Comparison of ENCODE assay signal across 8 cellular contexts in the genomic region with DNA sequence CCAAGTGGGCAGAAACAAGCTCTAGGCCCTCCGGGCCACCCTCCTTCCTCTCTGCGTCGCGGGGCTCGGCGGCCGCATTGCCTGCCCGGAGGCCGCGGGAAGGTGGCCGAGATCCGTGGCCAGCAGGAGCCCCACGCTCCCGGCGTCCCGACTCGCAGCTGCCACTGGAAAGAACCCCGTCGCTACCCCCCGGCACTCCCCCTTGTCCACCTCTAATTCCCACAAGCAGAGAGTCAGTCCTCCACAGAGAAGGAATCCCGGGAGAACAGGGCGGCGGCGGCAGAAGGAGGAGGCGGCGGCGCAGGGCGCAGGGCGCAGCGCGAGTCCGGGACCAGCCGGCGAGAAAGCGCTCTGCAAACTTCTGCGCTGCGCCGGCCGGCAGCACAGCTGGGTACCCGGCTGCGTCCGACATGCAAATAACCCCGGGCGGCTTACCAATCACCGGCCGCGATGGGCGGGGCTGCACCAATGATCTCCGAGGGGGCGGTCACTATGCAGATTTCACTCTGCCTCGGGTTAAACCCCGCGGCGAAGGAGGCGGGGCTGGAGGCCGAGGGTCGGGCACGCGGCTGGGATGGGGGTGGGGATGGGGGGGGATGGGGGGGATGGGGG. TPM values are rescaled to one million over a fixed set of nuclear protein-coding genes. Genes with fewer than 3 reads are reported as not detected.
DNase-seq lines count a peak whose midpoint lies in the region; TF ChIP-seq lines count a peak whose summit lies in the region.

A gene (minus strand): TSS at position 365 of the 612 bp plus-strand sequence.

- peak; percentile 35 for TF ChIP-seq CTCF in neutrophil (IDR thresholded peaks at IDR 0.05)

- H3K36me3 ChIP-seq in MG63 = no peaks in the 10 kb centered on the region
- H3K36me3 ChIP-seq in neutrophil = no peaks in the 10 kb centered on the region

- H3K9me3 ChIP-seq in MG63 = no peaks in the 10 kb centered on the region
- H3K9me3 ChIP-seq in neutrophil = no peaks in the 10 kb centered on the region

- H3K27me3 ChIP-seq in MG63 (no peaks in the 10 kb centered on the region), neutrophil (peaks cover 31% of the 10 kb centered on the region)

- peak within 1 kb of the TSS; percentile 83 for H3K27ac ChIP-seq in neutrophil
- peak within 1 kb of the TSS; percentile 58 for H3K27ac ChIP-seq in substantia nigra (ENCODE audit: low read depth, low read length, poor library complexity, severe bottlenecking)

- peak within 1 kb of the TSS; percentile 62 for H3K4me3 ChIP-seq in MG63
- peak within 1 kb of the TSS; percentile 69 to 76 for H3K4me3 ChIP-seq in neutrophil (ENCODE audit: low read depth in 1 of 2, low read length in 1 of 2)

- DNase-seq in GDM1 (lab: John Stamatoyannopoulos, UW) (peak; percentile 94), HCEC 1CT (peak; percentile 99), MG63 (peak; percentile 98), SHP77 (lab: John Stamatoyannopoulos, UW) (peak; percentile 89 to 97), activated gamma-delta T cell (lab: John Stamatoyannopoulos, UW) (peak; percentile 90), foreskin melanocyte (peak; percentile 88), substantia nigra (lab: John Stamatoyannopoulos, UW) (peak; percentile 62 to 99 (median 95))

- peaks cover 44 to 46% of the 10 kb centered on the region in 2 experiments for H3K4me1 ChIP-seq in neutrophil (ENCODE audit: control insufficient read depth in 1 of 2, insufficient read depth in 1 of 2, low read depth in 1 of 2, low read length in 1 of 2)

RNA-seq across cellular contexts. Expression of the gene that starts here (rescaled TPM):
- 1.7 and 2.6 TPM in 2 replicates for total RNA-seq in MG63 (2014; rRNA removed; shearing (Covaris generic); ENCODE audit: low replicate concordance)

Comparison
In these comparisons a context has a peak if more than half of its experiments do, and no peak if none do; other contexts are left out.
1. Peak in every context shown above with its lines: DNase-seq, H3K4me3 ChIP-seq and H3K27ac ChIP-seq.